In genomic region chr4:117429506-117429905, GRCh38 we compare ENCODE assay signal across 29 cellular contexts.
"Had no signal": no experiment of that assay in that cellular context is flagged by ENCODE, and none has a peak within 500 bp of the region (broad histone marks: within the 10 kb centered on the region; RNA-seq: fewer than 3 reads in every experiment).

No MANE protein-coding gene starts in this region.

- DNase-seq: caudate nucleus; cerebellar nuclear complex; dorsolateral prefrontal cortex; effector CD4-positive, alpha-beta T cell; heart right ventricle; hippocampal formation; kidney glomerular epithelial cell; left colon; left ventricle myocardium inferior; mesenchymal stem cell; mucosa of descending colon; naive B cell; nucleus accumbens; stimulated activated CD4-positive, alpha-beta T cell treated with anti-CD3 and anti-CD28 coated beads, Interleukin-15, amount 100 ng/mL, for 24 hours; stimulated activated CD4-positive, alpha-beta T cell treated with anti-CD3 and anti-CD28 coated beads, Interleukin-2, amount 100 ng/mL, for 48 hours; stimulated activated naive CD4-positive, alpha-beta T cell treated with Interleukin-2 at 50 U/mL for 16 hours had no signal

- H3K9ac ChIP-seq: neural progenitor cell had no signal

- FAIRE-seq: colon, frontal cortex, islet of Langerhans had no signal

- H3K27me3 Mint-ChIP-seq: naive B cell had no signal

- H3K27ac Mint-ChIP-seq: mesothelial cell of epicardium, naive B cell, neural progenitor cell had no signal

- H3K36me3 ChIP-seq: heart right ventricle, left ventricle myocardium inferior, neural progenitor cell, thoracic aorta, tibial nerve, vagina had no signal

- H3K27ac ChIP-seq: heart right ventricle, left ventricle myocardium inferior, neural progenitor cell, psoas muscle, skin epidermis, thoracic aorta, tibial nerve, vagina had no signal

- H3K4me3 ChIP-seq: heart right ventricle, left ventricle myocardium inferior, lung, mucosa of descending colon, neural progenitor cell, psoas muscle, skin epidermis, thoracic aorta, tibial nerve, vagina had no signal

- H3K4me2 ChIP-seq: neural progenitor cell had no signal

- H3K9me3 ChIP-seq: left ventricle myocardium inferior, mucosa of descending colon, psoas muscle, thoracic aorta, tibial nerve, vagina had no signal

- H3K27me3 ChIP-seq: dorsolateral prefrontal cortex, heart right ventricle, neural progenitor cell, tibial nerve, vagina had no signal

- H3K4me1 Mint-ChIP-seq: naive B cell, neural progenitor cell had no signal

- ATAC-seq: heart right ventricle, left colon, mucosa of descending colon, psoas muscle, right cardiac atrium had no signal

- H2AFZ ChIP-seq: neural progenitor cell had no signal

- H3K36me3 Mint-ChIP-seq: mesothelial cell of epicardium, naive B cell had no signal

- H3K4me3 Mint-ChIP-seq: mesothelial cell of epicardium, naive B cell, nephron, neural progenitor cell had no signal

- H3K4me1 ChIP-seq: heart right ventricle, left ventricle myocardium inferior, neural progenitor cell, psoas muscle, vagina had no signal
